ENCODE assay signal across 8 cellular contexts in genomic region chr5:174724484-174725260, GRCh38. TPM values are rescaled to one million over a fixed set of nuclear protein-coding genes. Genes with fewer than 3 reads are reported as not detected.
DNase-seq lines count a peak whose midpoint lies in the region; ATAC-seq, FAIRE-seq and TF ChIP-seq lines count a peak whose summit lies in the region.

Gene MSX2, plus strand, starts transcription at chr5:174724582. Its CDS starts 78 bp downstream, at chr5:174724660.

- H3K27ac Mint-ChIP-seq in activated CD8-positive, alpha-beta T cell treated with anti-CD3 and anti-CD28 coated beads, Interleukin-2, amount 10 ng/mL, durations not matched to agents 7 days and 5 days = peak within 1 kb of the TSS; percentile 3

- H3K4me1 Mint-ChIP-seq in activated CD8-positive, alpha-beta T cell treated with anti-CD3 and anti-CD28 coated beads, Interleukin-2, amount 10 ng/mL, durations not matched to agents 7 days and 5 days (ENCODE audit: low read depth) = peaks cover 5% of the 10 kb centered on the region

- H3K27me3 ChIP-seq in muscle layer of duodenum (ENCODE audit: low read depth, low read length) (peaks cover 67% of the 10 kb centered on the region), stomach smooth muscle (ENCODE audit: control insufficient read depth in 1 of 2, insufficient read depth in 2 of 2, low read length in 2 of 2) (peaks cover 76 to 91% of the 10 kb centered on the region in 2 donors)

- CTCF ChIA-PET in A549 (lab: Yijun Ruan, JAX) = interaction anchor here (0.6 to 0.9 kb wide), 4 partner anchors 17 to 290 kb away, joined by 3 to 4 read pairs (median 3); no protein-coding TSS in a partner anchor
- CTCF ChIA-PET in activated CD8-positive, alpha-beta T cell treated with anti-CD3 and anti-CD28 coated beads, Interleukin-2, amount 10 ng/mL, durations not matched to agents 7 days and 5 days (lab: Charles Lee) = interaction anchor here (0.6 kb wide), 1 partner anchor 53 kb away, joined by 3 read pairs; no protein-coding TSS in a partner anchor

- ATAC-seq in A549 (peak; percentile 96 to 99), HG02884 (IDR thresholded peaks at IDR 0.05; ENCODE audit: unreplicated experiment) (no peak)
- ATAC-seq in activated CD8-positive, alpha-beta T cell treated with anti-CD3 and anti-CD28 coated beads, Interleukin-2, amount 10 ng/mL, durations not matched to agents 7 days and 5 days = peak; percentile 49

- no peak for TF ChIP-seq EP300 in A549 (IDR thresholded peaks at IDR 0.05)

- H3K9me3 ChIP-seq in A549 (no peaks in the 10 kb centered on the region), muscle layer of duodenum (ENCODE audit: control insufficient read depth in 1 of 2, low read length in 2 of 2) (no peaks in the 10 kb centered on the region), stomach smooth muscle (ENCODE audit: control insufficient read depth in 2 of 2, low read length in 2 of 2) (no peaks in the 10 kb centered on the region)

- TF ChIP-seq RAD21 in A549 (conservative IDR thresholded peaks at IDR 0.05 in 1 of 2, IDR thresholded peaks at IDR 0.05 in 1 of 2) = no peak

- peak within 1 kb of the TSS; percentile 66 to 86 for H3K27ac ChIP-seq in A549
- no peak within 1 kb of the TSS for H3K27ac ChIP-seq in muscle layer of duodenum (ENCODE audit: low read length)
- H3K27ac ChIP-seq in stomach smooth muscle (ENCODE audit: low read length) = no peak within 1 kb of the TSS

- H3K9ac ChIP-seq in stomach smooth muscle (ENCODE audit: low read length in 2 of 2) = no peak within 1 kb of the TSS

- no peaks in the 10 kb centered on the region for H3K9me3 Mint-ChIP-seq in activated CD8-positive, alpha-beta T cell treated with anti-CD3 and anti-CD28 coated beads, Interleukin-2, amount 10 ng/mL, durations not matched to agents 7 days and 5 days (ENCODE audit: insufficient read depth)

- peak; percentile 88 to 98 for DNase-seq in A549 (ENCODE audit: low read depth in 1 of 2, low spot score in 1 of 2)
- peak; percentile 57 for DNase-seq in HuH-7.5 (ENCODE audit: low spot score)
- peak; percentile 30 for DNase-seq in activated CD8-positive, alpha-beta T cell treated with anti-CD3 and anti-CD28 coated beads, Interleukin-2, amount 10 ng/mL, durations not matched to agents 7 days and 5 days
- peak; percentile 78 for DNase-seq in fibroblast of mammary gland (ENCODE audit: low read depth)
- no peak for DNase-seq in NCI-H748 treated with DMSO at 0.1 percent for 48 hours (lab: John Stamatoyannopoulos, UW)

- FAIRE-seq in A549 (lab: Jason Lieb, UNC) = no peak

- peak within 1 kb of the TSS; percentile 40 for H3K4me3 Mint-ChIP-seq in activated CD8-positive, alpha-beta T cell treated with anti-CD3 and anti-CD28 coated beads, Interleukin-2, amount 10 ng/mL, durations not matched to agents 7 days and 5 days

- H3K27me3 Mint-ChIP-seq in activated CD8-positive, alpha-beta T cell treated with anti-CD3 and anti-CD28 coated beads, Interleukin-2, amount 10 ng/mL, durations not matched to agents 7 days and 5 days (ENCODE audit: low read depth) = peaks cover 80% of the 10 kb centered on the region

- peaks cover 2% of the 10 kb centered on the region for H3K36me3 Mint-ChIP-seq in activated CD8-positive, alpha-beta T cell treated with anti-CD3 and anti-CD28 coated beads, Interleukin-2, amount 10 ng/mL, durations not matched to agents 7 days and 5 days (ENCODE audit: low read depth)

- H3K4me1 ChIP-seq in A549 (peaks cover 13% of the 10 kb centered on the region; the same call in 2 of the 3 replicates), muscle layer of duodenum (ENCODE audit: control insufficient read depth in 1 of 2, insufficient read depth in 2 of 2, low read length in 2 of 2) (peaks cover 0 to 35% of the 10 kb centered on the region in 2 donors), stomach smooth muscle (ENCODE audit: control insufficient read depth, insufficient read depth, low read length) (peaks cover 22% of the 10 kb centered on the region)

- 6% methylated on average over 35 of the region's 87 CpGs for WGBS in A549 (ENCODE audit: missing lambda C conversion rate)

- peak; percentile 80 for TF ChIP-seq POLR2A in A549 (IDR thresholded peaks at IDR 0.05; ENCODE audit: low read length)

- H3K4me2 ChIP-seq in A549 = peak within 1 kb of the TSS; percentile 99

- H3K4me3 ChIP-seq in A549 (peak within 1 kb of the TSS; percentile 71), fibroblast of mammary gland (ENCODE audit: control insufficient read depth, low read depth, low read length) (peak within 1 kb of the TSS; percentile 57), muscle layer of duodenum (ENCODE audit: low read depth in 1 of 2, low read length in 2 of 2) (peak within 1 kb of the TSS; percentile 59 to 69), stomach smooth muscle (ENCODE audit: low read length in 2 of 2) (peak within 1 kb of the TSS; percentile 73 to 74)

- POLR2A ChIA-PET in A549 (lab: Yijun Ruan, JAX) = interaction anchor here (0.6 to 1.1 kb wide), 4 partner anchors 20 to 1428 kb away, joined by 3 to 5 read pairs (median 4); no protein-coding TSS in a partner anchor
- POLR2A ChIA-PET in activated CD8-positive, alpha-beta T cell treated with anti-CD3 and anti-CD28 coated beads, Interleukin-2, amount 10 ng/mL, durations not matched to agents 7 days and 5 days (lab: Charles Lee) = no interaction called here

- H3K36me3 ChIP-seq in muscle layer of duodenum (ENCODE audit: control insufficient read depth in 1 of 2, insufficient read depth in 2 of 2, low read length in 2 of 2) (peaks cover 0 to 4% of the 10 kb centered on the region in 2 donors), stomach smooth muscle (ENCODE audit: control insufficient read depth in 2 of 2, insufficient read depth in 2 of 2, low read length in 2 of 2) (no peaks in the 10 kb centered on the region)

- TF ChIP-seq CTCF in A549 (IDR thresholded peaks at IDR 0.05) (peak; percentile 15; the same call in 1 of the 3 replicates), fibroblast of mammary gland (conservative IDR thresholded peaks at IDR 0.05; ENCODE audit: control insufficient read depth, insufficient read depth, low read depth, low read length) (no peak)

TF ChIP-seq in A549, 52 proteins besides CTCF, POLR2A, EP300 and RAD21 (continues in another document):
- TF ChIP-seq MAFK (IDR thresholded peaks at IDR 0.05; ENCODE audit: partially characterized antibody) (no peak), JUN (IDR thresholded peaks at IDR 0.05) (peak in 1 of 2 experiments; percentile 29; a peak in 1 of 5 replicates), SREBF2 (IDR thresholded peaks at IDR 0.05) (no peak), BCL3 (IDR thresholded peaks at IDR 0.05) (0 out of 3 replicates have a peak, but pooled peaks have one; percentile 26), PBX3 (IDR thresholded peaks at IDR 0.05) (no peak), MAX (IDR thresholded peaks at IDR 0.05) (peak; percentile 43; the same call in 1 of the 2 replicates), ESRRA (IDR thresholded peaks at IDR 0.05; ENCODE audit: borderline replicate concordance, low read length) (no peak), NFE2L2 (conservative IDR thresholded peaks at IDR 0.05; ENCODE audit: low read length) (no peak), RCOR1 (IDR thresholded peaks at IDR 0.05; ENCODE audit: low read depth, low read length) (no peak), CBX8 (IDR thresholded peaks at IDR 0.05) (no peak), CHD4 (IDR thresholded peaks at IDR 0.05; ENCODE audit: borderline replicate concordance) (no peak), TFCP2L1 (CRISPR knock-in tag; IDR thresholded peaks at IDR 0.05) (no peak), FOXS1 (CRISPR knock-in tag; IDR thresholded peaks at IDR 0.05) (no peak), USF2 (IDR thresholded peaks at IDR 0.05) (no peak), FOSL2 (IDR thresholded peaks at IDR 0.05) (no peak), FOSL2 (CRISPR knock-in tag; IDR thresholded peaks at IDR 0.05) (no peak), MAZ (IDR thresholded peaks at IDR 0.05; ENCODE audit: borderline replicate concordance, low read depth, low read length) (no peak)

RNA-seq across cellular contexts. Expression of gene MSX2, which starts in this region (rescaled TPM):
- 2.4 and 3.8 TPM in 2 replicates for polyA plus RNA-seq in A549 (2011; rRNA removed)
- 3.3 and 3.9 TPM in 2 replicates for polyA plus RNA-seq in A549 (2012; cell fraction: cytosol; rRNA removed)
- 3.3 and 3.5 TPM in 2 replicates for polyA plus RNA-seq in A549 (2012; cell fraction: nucleus; rRNA removed)
- 2.0 to 2.6 TPM (median 2.6 TPM) in 3 replicates for polyA plus RNA-seq in A549 (2017; fragmentation: RNase III; extraction: RNeasy Plus Mini Kit Qiagen cat#74134 plus additional on column Dnase treatment)
- 3.2 and 4.2 TPM in 2 replicates for polyA minus RNA-seq in A549 (2011; rRNA and poly(A)+ RNA removed)
- total RNA-seq in activated CD8-positive, alpha-beta T cell treated with anti-CD3 and anti-CD28 coated beads, Interleukin-2, amount 10 ng/mL, durations not matched to agents 7 days and 5 days = not detected

Comparison
In these comparisons a context has a peak if more than half of its experiments do, and no peak if none do; other contexts are left out.
1. Peak in DNase-seq and ATAC-seq in activated CD8-positive, alpha-beta T cell treated with anti-CD3 and anti-CD28 coated beads, Interleukin-2, amount 10 ng/mL, durations not matched to agents 7 days and 5 days; RNA of the gene not detected or under 1 TPM.
2. H3K27ac ChIP-seq: peak in A549 (2 of 2); none in muscle layer of duodenum (single experiment) and stomach smooth muscle (single experiment).
3. Peak in every context shown above with its lines, with median percentiles within 50 percentile points of each other: H3K4me3 ChIP-seq.